In the genomic region with DNA sequence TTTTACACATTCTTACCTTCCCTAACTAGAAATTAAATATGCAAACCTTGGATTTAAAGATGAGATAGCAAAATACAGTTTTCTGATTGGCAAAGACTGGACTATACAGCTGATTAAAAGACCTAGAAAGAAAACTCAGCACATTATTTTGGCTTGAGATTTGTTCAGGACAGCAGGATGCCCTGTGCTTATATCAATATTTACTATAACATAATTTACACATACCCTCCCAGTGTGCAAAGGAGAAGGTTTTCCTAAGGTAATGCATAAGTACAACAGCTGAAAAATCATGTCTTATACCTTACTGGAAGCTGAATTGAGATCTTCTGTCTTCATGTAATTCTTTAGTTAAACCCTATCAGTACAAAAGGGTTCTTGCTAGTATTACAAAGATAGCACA, we compare ENCODE assay signal across 32 cellular contexts.
"Had no signal": no experiment of that assay in that cellular context is flagged by ENCODE, and none has a peak within 500 bp of the region (broad histone marks: within the 10 kb centered on the region; RNA-seq: fewer than 3 reads in every experiment).

No MANE protein-coding gene starts in this region.

- DNase-seq: activated CD4-positive, alpha-beta T cell treated with anti-CD3 and anti-CD28 coated beads for 36 hours; activated CD4-positive, alpha-beta T cell treated with anti-CD3 and anti-CD28 coated beads, Interleukin-2, amount 10 ng/mL, durations not matched to agents 7 days and 5 days; activated CD4-positive, alpha-beta T cell treated with anti-CD3 and anti-CD28 coated beads, Interleukin-2, amount 50 U/mL, for 48 hours; activated CD8-positive, alpha-beta T cell treated with anti-CD3 and anti-CD28 coated beads, Interleukin-2, amount 10 ng/mL, durations not matched to agents 7 days and 5 days; activated gamma-delta T cell treated with Interleukin-2 at 50 U/mL for 16 hours; activated naive CD4-positive, alpha-beta T cell treated with anti-CD3 and anti-CD28 coated beads for 36 hours; activated T-cell treated with anti-CD3 and anti-CD28 coated beads, Interleukin-2, amount 50 U/mL, for 24 hours; adrenal gland; body of pancreas; Karpas-422; MG63; NCI-H1048; NCI-H1105 treated with DMSO at 0.1 percent for 48 hours; NCI-H1436; NCI-H187; NCI-H2029 treated with DMSO at 0.1 percent for 48 hours; NCI-H2107; NCI-H2171; NCI-H510A; NCI-H526; Peyer's patch; RPMI8226; SHP77 treated with DMSO at 0.1 percent for 48 hours; T-cell; T-helper 17 cell; T-helper 9 cell had no signal

- H3K27ac Mint-ChIP-seq: activated CD4-positive, alpha-beta T cell treated with anti-CD3 and anti-CD28 coated beads for 36 hours; activated CD4-positive, alpha-beta T cell treated with anti-CD3 and anti-CD28 coated beads, Interleukin-2, amount 10 ng/mL, durations not matched to agents 7 days and 5 days; activated CD8-positive, alpha-beta T cell treated with anti-CD3 and anti-CD28 coated beads, Interleukin-2, amount 10 ng/mL, durations not matched to agents 7 days and 5 days; activated naive CD4-positive, alpha-beta T cell treated with anti-CD3 and anti-CD28 coated beads for 36 hours; activated naive CD4-positive, alpha-beta T cell treated with anti-CD3 and anti-CD28 coated beads, Interleukin-2, amount 50 U/mL, for 72 hours; activated T-cell treated with anti-CD3 and anti-CD28 coated beads, Interleukin-2, amount 50 U/mL, for 24 hours; T-cell; T-helper 17 cell had no signal

- H3K4me1 ChIP-seq: adrenal gland, body of pancreas, breast epithelium, Peyer's patch had no signal

- FAIRE-seq: astrocyte had no signal

- H3K36me3 ChIP-seq: breast epithelium, SJSA1 had no signal

- H3K9me3 Mint-ChIP-seq: activated CD4-positive, alpha-beta T cell treated with anti-CD3 and anti-CD28 coated beads, Interleukin-2, amount 10 ng/mL, durations not matched to agents 7 days and 5 days; activated naive CD4-positive, alpha-beta T cell treated with anti-CD3 and anti-CD28 coated beads for 36 hours; activated naive CD4-positive, alpha-beta T cell treated with anti-CD3 and anti-CD28 coated beads, Interleukin-2, amount 50 U/mL, for 72 hours; activated T-cell treated with anti-CD3 and anti-CD28 coated beads, Interleukin-2, amount 50 U/mL, for 24 hours; T-cell had no signal

- H3K36me3 Mint-ChIP-seq: activated naive CD4-positive, alpha-beta T cell treated with anti-CD3 and anti-CD28 coated beads, Interleukin-2, amount 50 U/mL, for 72 hours; T-cell had no signal

- ATAC-seq: activated CD4-positive, alpha-beta T cell treated with anti-CD3 and anti-CD28 coated beads for 36 hours; activated CD4-positive, CD25-positive, alpha-beta regulatory T cell treated with anti-CD3 and anti-CD28 coated beads, Interleukin-2, amount 50 U/mL, for 24 hours; activated CD8-positive, alpha-beta T cell treated with anti-CD3 and anti-CD28 coated beads, Interleukin-2, amount 10 ng/mL, durations not matched to agents 7 days and 5 days; activated naive CD4-positive, alpha-beta T cell treated with anti-CD3 and anti-CD28 coated beads, Interleukin-2, amount 50 U/mL, for 72 hours; body of pancreas; SK-N-SH treated with all-trans-retinoic acid at 6 μM for 48 hours; T-cell; T-helper 17 cell had no signal

- H3K27me3 ChIP-seq: adrenal gland, body of pancreas, breast epithelium, MG63, Peyer's patch, SJSA1 had no signal

- H3K4me3 ChIP-seq: adrenal gland, body of pancreas, breast epithelium, MG63, Peyer's patch, SJSA1 had no signal

- H3K27me3 Mint-ChIP-seq: activated CD4-positive, alpha-beta T cell treated with anti-CD3 and anti-CD28 coated beads for 36 hours; activated CD4-positive, alpha-beta T cell treated with anti-CD3 and anti-CD28 coated beads, Interleukin-2, amount 10 ng/mL, durations not matched to agents 7 days and 5 days had no signal

- H3K27ac ChIP-seq: adrenal gland, body of pancreas, breast epithelium, Peyer's patch, SJSA1 had no signal

- H3K4me3 Mint-ChIP-seq: activated CD4-positive, alpha-beta T cell treated with anti-CD3 and anti-CD28 coated beads for 36 hours; activated CD4-positive, alpha-beta T cell treated with anti-CD3 and anti-CD28 coated beads, Interleukin-2, amount 10 ng/mL, durations not matched to agents 7 days and 5 days; activated CD8-positive, alpha-beta T cell treated with anti-CD3 and anti-CD28 coated beads, Interleukin-2, amount 10 ng/mL, durations not matched to agents 7 days and 5 days; activated naive CD4-positive, alpha-beta T cell treated with anti-CD3 and anti-CD28 coated beads for 36 hours; activated T-cell treated with anti-CD3 and anti-CD28 coated beads, Interleukin-2, amount 50 U/mL, for 24 hours; T-cell; T-helper 17 cell had no signal

- H3K4me1 Mint-ChIP-seq: activated CD4-positive, alpha-beta T cell treated with anti-CD3 and anti-CD28 coated beads for 36 hours; activated CD4-positive, alpha-beta T cell treated with anti-CD3 and anti-CD28 coated beads, Interleukin-2, amount 10 ng/mL, durations not matched to agents 7 days and 5 days; T-cell; T-helper 17 cell had no signal

- H3K9me3 ChIP-seq: adrenal gland, body of pancreas, breast epithelium, MG63, Peyer's patch, SJSA1 had no signal
